In the genomic region with DNA sequence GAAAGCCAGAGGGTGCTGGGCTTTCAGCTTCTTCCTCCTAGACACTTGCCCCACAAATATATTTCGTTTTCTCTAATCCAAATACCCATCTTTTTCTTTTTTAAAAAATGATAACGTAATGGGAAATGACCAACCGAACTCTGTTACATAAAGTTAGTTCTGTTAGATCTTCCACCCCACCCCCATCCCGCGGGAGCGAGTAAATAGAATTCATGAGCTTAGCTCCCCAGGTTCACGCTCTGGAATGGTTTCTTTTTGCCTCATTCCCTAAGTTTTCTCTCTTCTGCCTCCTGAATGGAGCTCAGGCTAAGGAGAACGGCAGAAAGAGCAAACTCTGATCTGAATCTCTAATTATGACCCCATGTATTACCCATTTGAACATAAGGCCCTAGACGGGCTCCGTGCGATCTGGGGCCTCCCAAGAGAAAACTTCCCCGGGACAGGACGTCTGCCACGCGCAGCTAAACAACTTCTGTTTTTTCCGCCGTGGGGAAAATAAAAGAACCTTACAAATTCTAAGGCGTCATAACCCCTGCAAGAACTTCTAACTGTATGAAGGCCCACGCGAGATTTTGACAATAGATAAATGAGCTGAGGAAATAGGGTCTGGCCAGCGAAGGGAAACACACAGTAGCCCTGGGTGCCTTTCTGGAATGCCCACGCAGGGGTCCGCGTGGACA, we compare ENCODE assay signal across 16 cellular contexts. TPM values are rescaled to one million over a fixed set of nuclear protein-coding genes. Genes with fewer than 3 reads are reported as not detected.
DNase-seq lines count a peak whose midpoint lies in the region; ATAC-seq and TF ChIP-seq lines count a peak whose summit lies in the region.
"Had no signal": no experiment of that assay in that cellular context is flagged by ENCODE, and none has a peak within 500 bp of the region (broad histone marks: within the 10 kb centered on the region; RNA-seq: fewer than 3 reads in every experiment).

No MANE protein-coding gene starts in this region.

- no peaks in the 10 kb centered on the region for H3K27me3 ChIP-seq in right cardiac atrium (ENCODE audit: control insufficient read depth, insufficient read depth)
- peaks cover 2 to 90% (median 52%) of the 10 kb centered on the region in 4 donors for H3K27me3 ChIP-seq in upper lobe of left lung

- TF ChIP-seq EP300 in upper lobe of left lung (IDR thresholded peaks at IDR 0.05): no peak

- H3K4me3 ChIP-seq in right cardiac atrium (ENCODE audit: low read length) (peak overlapping the region; percentile 57), astrocyte of the cerebellum (ENCODE audit: low read depth, low read length) (peak overlapping the region; percentile 39), mesodermal cell (ENCODE audit: extremely low read depth, insufficient read depth, low read length, poor library complexity, severe bottlenecking) (peak overlapping the region; percentile 60), upper lobe of left lung (no peak overlapping the region)
- H3K4me3 ChIP-seq: BLaER1 had no signal

- H3K27ac ChIP-seq in right cardiac atrium (ENCODE audit: low read length) (no peak overlapping the region), mesodermal cell (ENCODE audit: low read depth, low read length, severe bottlenecking) (no peak overlapping the region), upper lobe of left lung (no peak overlapping the region)
- H3K27ac ChIP-seq: BLaER1 had no signal

- TF ChIP-seq CTCF in astrocyte of the cerebellum (IDR thresholded peaks at IDR 0.05; ENCODE audit: low read depth, low read length, missing control alignments) (no peak), upper lobe of left lung (IDR thresholded peaks at IDR 0.05) (no peak)

- H3K36me3 ChIP-seq in mesodermal cell (ENCODE audit: control insufficient read depth, insufficient read depth, low read length): peaks cover 15% of the 10 kb centered on the region
- H3K36me3 ChIP-seq in upper lobe of left lung: no peaks in the 10 kb centered on the region
- H3K36me3 ChIP-seq: BLaER1 had no signal

- H3K9me3 ChIP-seq in right cardiac atrium (ENCODE audit: control insufficient read depth, low read length) (no peaks in the 10 kb centered on the region), mesodermal cell (ENCODE audit: control insufficient read depth, low read length) (peaks cover 5% of the 10 kb centered on the region), upper lobe of left lung (no peaks in the 10 kb centered on the region)

- no peak for TF ChIP-seq POLR2A in upper lobe of left lung (IDR thresholded peaks at IDR 0.05)

- in situ Hi-C loops in astrocyte of the cerebellum (cut with HindIII; ENCODE audit: low sequenced_read_pairs): no loop called here

- DNase-seq in right cardiac atrium: no peak
- no peak for DNase-seq in left ventricle myocardium superior
- DNase-seq in astrocyte of the cerebellum (ENCODE audit: low read depth): no peak
- no peak for DNase-seq in NCI-H2081 treated with DMSO at 0.1 percent for 48 hours (lab: John Stamatoyannopoulos, UW)
- no peak for DNase-seq in upper lobe of left lung
- DNase-seq: activated CD4-positive, CD25-positive, alpha-beta regulatory T cell; activated effector memory CD4-positive, alpha-beta T cell treated with anti-CD3 and anti-CD28 coated beads, Interleukin-2, amount 50 U/mL, for 16 hours; effector CD8-positive, alpha-beta T cell; hypothalamus; natural killer cell; NCI-H2107; stimulated activated CD4-positive, alpha-beta T cell treated with anti-CD3 and anti-CD28 coated beads, Interleukin-4, amount 100 ng/mL, for 24 hours had no signal

- intact Hi-C loops in right cardiac atrium (cut with DNase I) (no loop called here), left ventricle myocardium superior (cut with micrococcal nuclease) (no loop called here)

- 17% methylated on average over 24 of the region's 24 CpGs for WGBS in right cardiac atrium
- 39 to 42% methylated on average over 18 to 21 of the region's 24 CpGs for WGBS in mesodermal cell (ENCODE audit: insufficient coverage in 2 of 2), 2 experiments
- 15 to 16% methylated on average over 24 of the region's 24 CpGs for WGBS in upper lobe of left lung, 2 donors

- H3K4me1 ChIP-seq in right cardiac atrium (ENCODE audit: control insufficient read depth, insufficient read depth, low read length) (peaks cover 2% of the 10 kb centered on the region), mesodermal cell (ENCODE audit: control insufficient read depth, insufficient read depth, low read length, poor library complexity, severe bottlenecking) (peaks cover 27% of the 10 kb centered on the region), upper lobe of left lung (peaks cover 21 to 51% (median 28%) of the 10 kb centered on the region in 4 donors)

- ATAC-seq in right cardiac atrium: no peak
- ATAC-seq in left ventricle myocardium superior: no peak
- ATAC-seq in HG03521 (IDR thresholded peaks at IDR 0.05; ENCODE audit: unreplicated experiment): no peak
- no peak for ATAC-seq in GM18909 (IDR thresholded peaks at IDR 0.05; ENCODE audit: poor library complexity, unreplicated experiment)
- ATAC-seq in upper lobe of left lung (ENCODE audit: low FRiP score in 2 of 2): no peak
- ATAC-seq: natural killer cell had no signal

RNA-seq across cellular contexts. Expression of gene TBX15, which starts 2.4 kb away (rescaled TPM):
- total RNA-seq in right cardiac atrium: 1 to 10 TPM; 2.0 to 4.4 (median 2.8) TPM
- 1.1 TPM for polyA plus RNA-seq in right cardiac atrium
- total RNA-seq in left ventricle myocardium superior: 0.64 TPM
- polyA plus RNA-seq in mesodermal cell (2013, experiment 1 of 2): 5.5 TPM
- polyA plus RNA-seq in mesodermal cell (2013, experiment 2 of 2): 5.2 TPM
- 1 to 10 TPM in 1 of 6 donors, under 1 TPM in 4, not detected in 1; 0.13 to 1.2 (median 0.39) TPM for total RNA-seq in upper lobe of left lung
- total RNA-seq: natural killer cell had no signal

Comparison
In these comparisons a context has a peak if more than half of its experiments do, and no peak if none do; other contexts are left out.
1. H3K4me3 ChIP-seq: peak in right cardiac atrium (single experiment), astrocyte of the cerebellum (single experiment) and mesodermal cell (single experiment); none in upper lobe of left lung (0 of 4).